Comparison of ENCODE assay signal across 1 cellular context in genomic region chr16:76081936-76082335, GRCh38.
TF ChIP-seq lines count a peak whose summit lies in the region.

No MANE protein-coding gene starts in this region.

TF ChIP-seq in GM12878, 131 proteins besides CTCF, POLR2A, EP300 and RAD21 (continued from another document):
- TF ChIP-seq ZBTB4 (CRISPR knock-in tag; IDR thresholded peaks at IDR 0.05): no peak
- TF ChIP-seq MAX (IDR thresholded peaks at IDR 0.05; ENCODE audit: low read depth, low read length): no peak
- no peak for TF ChIP-seq WRNIP1 (IDR thresholded peaks at IDR 0.05; ENCODE audit: borderline replicate concordance, low read depth, low read length)
- no peak for TF ChIP-seq ZNF24 (IDR thresholded peaks at IDR 0.05)
- no peak for TF ChIP-seq ZNF207 (IDR thresholded peaks at IDR 0.05; ENCODE audit: borderline replicate concordance)
TF ChIP-seq in GM12878: peak in this region for 0.
